ENCODE assay signal across 25 cellular contexts in genomic region chr20:57387945-57388351, GRCh38. TPM values are rescaled to one million over a fixed set of nuclear protein-coding genes. Genes with fewer than 3 reads are reported as not detected.
DNase-seq lines count a peak whose midpoint lies in the region; ATAC-seq and TF ChIP-seq lines count a peak whose summit lies in the region.
"Had no signal": no experiment of that assay in that cellular context is flagged by ENCODE, and none has a peak within 500 bp of the region (broad histone marks: within the 10 kb centered on the region; RNA-seq: fewer than 3 reads in every experiment).

No MANE protein-coding gene starts in this region.

- DNase-seq in CD4-positive, alpha-beta memory T cell, result no peak
- peak; percentile 40 for DNase-seq in globus pallidus (ENCODE audit: low spot score)
- DNase-seq in ovary, result peak; percentile 20 to 44 (median 44)
- DNase-seq in H4 (ENCODE audit: low spot score), result no peak
- DNase-seq: activated CD4-positive, alpha-beta memory T cell treated with anti-CD3 and anti-CD28 coated beads, Interleukin-2, amount 10 ng/mL, durations not matched to agents 7 days and 5 days; activated naive CD4-positive, alpha-beta T cell treated with anti-CD3 and anti-CD28 coated beads for 36 hours; DMS79 treated with DMSO at 0.1 percent for 48 hours; kidney glomerular epithelial cell; mesendoderm; NCI-H446 treated with DMSO at 0.1 percent for 48 hours; stimulated activated CD4-positive, alpha-beta T cell treated with anti-CD3 and anti-CD28 coated beads, Interleukin-2, amount 100 ng/mL, for 24 hours; stimulated activated naive B cell treated with anti-CD40 and anti-IgM and Interleukin-4, amounts not matched to agents 10 μg/mL and 1 μg/mL and 100 μg/mL, for 72 hours; T-helper 9 cell; testis had no signal

- TF ChIP-seq POLR2A in ovary (IDR thresholded peaks at IDR 0.05), result no peak

- H3K36me3 ChIP-seq in CD4-positive, alpha-beta memory T cell (ENCODE audit: insufficient read depth, low read length), result peaks cover 5% of the 10 kb centered on the region
- no peaks in the 10 kb centered on the region for H3K36me3 ChIP-seq in ovary

- peaks cover 8 to 39% (median 21%) of the 10 kb centered on the region in 4 donors for H3K4me1 Mint-ChIP-seq in CD4-positive, alpha-beta memory T cell
- H3K4me1 Mint-ChIP-seq in IgD-negative memory B cell, result peaks cover 12 to 23% (median 13%) of the 10 kb centered on the region in 3 donors

- intact Hi-C loops in CD4-positive, alpha-beta memory T cell (cut with micrococcal nuclease), result no loop called here
- intact Hi-C loops in ovary (cut with DNase I), result loop anchor here in 2 of 4 donors (10.0 kb wide), 2 partner anchors 197 to 817 kb away; no protein-coding TSS in a partner anchor

- no peaks in the 10 kb centered on the region for H3K27me3 ChIP-seq in CD4-positive, alpha-beta memory T cell (ENCODE audit: insufficient read depth, low read length)
- no peaks in the 10 kb centered on the region for H3K27me3 ChIP-seq in ovary
- H3K27me3 ChIP-seq: cardiac muscle cell, testis had no signal

- CTCF ChIA-PET in CD4-positive, alpha-beta memory T cell (lab: Charles Lee; ENCODE audit: partially characterized antibody), result interaction anchor here (0.7 to 8.1 kb wide), 9 partner anchors 6 to 108 kb away, joined by 3 to 92 read pairs (median 11); no protein-coding TSS in a partner anchor

- POLR2A ChIA-PET in CD4-positive, alpha-beta memory T cell (lab: Charles Lee; ENCODE audit: partially characterized antibody), result interaction anchor here (9.6 kb wide), 1 partner anchor 12 kb away, joined by 150 read pairs; no protein-coding TSS in a partner anchor

- no peak for TF ChIP-seq CTCF in ovary (IDR thresholded peaks at IDR 0.05)

- peaks cover 0 to 2% (median 0%) of the 10 kb centered on the region in 8 donors for H3K9me3 Mint-ChIP-seq in CD4-positive, alpha-beta memory T cell
- H3K9me3 Mint-ChIP-seq in IgD-negative memory B cell, result no peaks in the 10 kb centered on the region
- H3K9me3 Mint-ChIP-seq: activated CD4-positive, alpha-beta memory T cell treated with anti-CD3 and anti-CD28 coated beads, Interleukin-2, amount 10 ng/mL, durations not matched to agents 7 days and 5 days; activated naive CD4-positive, alpha-beta T cell treated with anti-CD3 and anti-CD28 coated beads for 36 hours; stimulated activated naive B cell treated with anti-CD40 and anti-IgM and Interleukin-4, amounts not matched to agents 10 μg/mL and 1 μg/mL and 100 μg/mL, for 72 hours had no signal

- no peaks in the 10 kb centered on the region for H3K27me3 Mint-ChIP-seq in CD4-positive, alpha-beta memory T cell
- no peaks in the 10 kb centered on the region for H3K27me3 Mint-ChIP-seq in IgD-negative memory B cell
- H3K27me3 Mint-ChIP-seq: activated CD4-positive, alpha-beta memory T cell treated with anti-CD3 and anti-CD28 coated beads, Interleukin-2, amount 10 ng/mL, durations not matched to agents 7 days and 5 days; stimulated activated naive B cell treated with anti-CD40 and anti-IgM and Interleukin-4, amounts not matched to agents 10 μg/mL and 1 μg/mL and 100 μg/mL, for 72 hours had no signal

- ATAC-seq in GM19452 (IDR thresholded peaks at IDR 0.05; ENCODE audit: unreplicated experiment) (no peak), GM21381 (IDR thresholded peaks at IDR 0.05; ENCODE audit: unreplicated experiment) (no peak)
- ATAC-seq: SK-N-SH treated with all-trans-retinoic acid at 6 μM for 48 hours; stimulated activated naive B cell treated with anti-CD40 and anti-IgM and Interleukin-4, amounts not matched to agents 10 μg/mL and 1 μg/mL and 100 μg/mL, for 72 hours had no signal

- peak overlapping the region in 1 of 8 donors; percentile 59 for H3K4me3 Mint-ChIP-seq in CD4-positive, alpha-beta memory T cell
- peak overlapping the region in 1 of 4 donors; percentile 92 for H3K4me3 Mint-ChIP-seq in IgD-negative memory B cell

- peak overlapping the region in 5 of 7 donors; percentile 36 to 95 (median 73) for H3K27ac Mint-ChIP-seq in CD4-positive, alpha-beta memory T cell
- peak overlapping the region in 2 of 3 donors; percentile 95 to 99 for H3K27ac Mint-ChIP-seq in IgD-negative memory B cell
- H3K27ac Mint-ChIP-seq: activated CD4-positive, alpha-beta memory T cell treated with anti-CD3 and anti-CD28 coated beads, Interleukin-2, amount 10 ng/mL, durations not matched to agents 7 days and 5 days; progenitor cell of endocrine pancreas had no signal

- no peak overlapping the region for H3K27ac ChIP-seq in CD4-positive, alpha-beta memory T cell (ENCODE audit: low read depth, low read length)
- no peak overlapping the region for H3K27ac ChIP-seq in ovary
- H3K27ac ChIP-seq: HL-60, testis had no signal

- 70 to 76% (median 70%) methylated on average over 7 of the region's 7 CpGs for WGBS in ovary, 3 donors

- no peak for TF ChIP-seq EP300 in ovary (IDR thresholded peaks at IDR 0.05)

- peaks cover 24% of the 10 kb centered on the region for H3K4me1 ChIP-seq in CD4-positive, alpha-beta memory T cell (ENCODE audit: insufficient read depth, low read length)
- H3K4me1 ChIP-seq in ovary (ENCODE audit: insufficient read depth), result peaks cover 11% of the 10 kb centered on the region

- no peak overlapping the region for H3K4me3 ChIP-seq in CD4-positive, alpha-beta memory T cell (ENCODE audit: low read length in 2 of 2)
- no peak overlapping the region for H3K4me3 ChIP-seq in ovary
- H3K4me3 ChIP-seq: cardiac muscle cell, testis had no signal

- H3K9me3 ChIP-seq in CD4-positive, alpha-beta memory T cell (ENCODE audit: control insufficient read depth in 1 of 2, low read length in 2 of 2), result no peaks in the 10 kb centered on the region
- H3K9me3 ChIP-seq in ovary, result no peaks in the 10 kb centered on the region
- H3K9me3 ChIP-seq: testis had no signal

- H3K36me3 Mint-ChIP-seq in CD4-positive, alpha-beta memory T cell, result peaks cover 5 to 16% of the 10 kb centered on the region in 2 donors
- H3K36me3 Mint-ChIP-seq in IgD-negative memory B cell, result peaks cover 3% of the 10 kb centered on the region

RNA-seq across cellular contexts. Expression of gene RBM38, which starts 3.2 kb away (rescaled TPM):
- total RNA-seq in CD4-positive, alpha-beta memory T cell, result 10 to 100 TPM; 76.0 to 79.6 TPM
- polyA plus RNA-seq in CD4-positive, alpha-beta memory T cell, result 10 to 100 TPM; 33.1 to 97.8 TPM
- 39.2 TPM for polyA plus RNA-seq in IgD-negative memory B cell
- total RNA-seq in ovary, result 10 to 100 TPM; 20.0 to 77.6 (median 39.3) TPM
- polyA plus RNA-seq in ovary, result 10 to 100 TPM in 1 of 2 donors, 1 to 10 TPM in 1; 6.3 to 36.6 TPM
- total RNA-seq in H4 (2014; rRNA removed; shearing (Covaris generic)), result 7.4 and 12.3 TPM in 2 replicates

RNA-seq across cellular contexts. Expression of gene RAE1, which starts 36.9 kb away (rescaled TPM):
- total RNA-seq in CD4-positive, alpha-beta memory T cell, result 10 to 100 TPM; 30.9 to 33.8 TPM
- polyA plus RNA-seq in CD4-positive, alpha-beta memory T cell, result 10 to 100 TPM; 31.7 to 43.9 TPM
- 38.6 TPM for polyA plus RNA-seq in IgD-negative memory B cell
- total RNA-seq in ovary, result 10 to 100 TPM; 13.9 to 24.0 (median 19.0) TPM
- polyA plus RNA-seq in ovary, result 10 to 100 TPM; 20.4 to 46.1 TPM
- total RNA-seq in H4 (2014; rRNA removed; shearing (Covaris generic)), result 51.1 and 57.1 TPM in 2 replicates

RNA-seq across cellular contexts. Expression of gene SPO11, which starts 58.3 kb away (rescaled TPM):
- not detected for total RNA-seq in CD4-positive, alpha-beta memory T cell
- polyA plus RNA-seq in CD4-positive, alpha-beta memory T cell, result not detected
- not detected for polyA plus RNA-seq in IgD-negative memory B cell
- not detected for total RNA-seq in ovary
- not detected for polyA plus RNA-seq in ovary
- not detected in 2 replicates for total RNA-seq in H4 (2014; rRNA removed; shearing (Covaris generic))
- total RNA-seq: activated CD4-positive, alpha-beta memory T cell treated with anti-CD3 and anti-CD28 coated beads, Interleukin-2, amount 10 ng/mL, durations not matched to agents 7 days and 5 days; activated naive CD4-positive, alpha-beta T cell treated with anti-CD3 and anti-CD28 coated beads for 36 hours; cardiac muscle cell; fibroblast of lung; glomerular endothelial cell; progenitor cell of endocrine pancreas; skeletal muscle tissue had no signal
- polyA plus RNA-seq: cardiac muscle cell, fibroblast of lung, neural cell had no signal

Comparison
In these comparisons a context has a peak if more than half of its experiments do, and no peak if none do; other contexts are left out.
1. DNase-seq: peak in globus pallidus (single experiment) and ovary (5 of 5); none in CD4-positive, alpha-beta memory T cell (0 of 5) and H4 (single experiment).